ENCODE assay signal across 25 cellular contexts in the genomic region with DNA sequence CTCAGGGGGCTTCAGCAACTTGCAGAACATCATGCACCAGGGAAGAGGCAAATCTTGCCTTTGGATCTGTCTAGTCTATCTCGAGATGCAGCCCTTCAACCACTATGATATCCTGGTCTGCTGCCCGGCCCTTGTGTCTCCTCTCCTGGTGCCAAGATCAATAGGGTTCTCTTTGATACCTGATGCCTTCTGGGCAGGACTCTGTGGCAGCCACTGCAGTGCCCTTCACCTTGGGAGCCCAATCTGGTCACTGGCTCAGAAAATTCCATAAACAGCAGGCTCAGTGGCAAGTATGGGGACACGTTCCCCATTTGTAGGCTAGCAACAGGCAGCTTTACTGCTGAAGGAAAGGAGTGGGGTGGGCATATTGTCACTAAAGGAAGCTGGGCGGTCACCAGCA. TPM values are rescaled to one million over a fixed set of nuclear protein-coding genes. Genes with fewer than 3 reads are reported as not detected.
DNase-seq lines count a peak whose midpoint lies in the region; ATAC-seq, FAIRE-seq and TF ChIP-seq lines count a peak whose summit lies in the region.
"Had no signal": no experiment of that assay in that cellular context is flagged by ENCODE, and none has a peak within 500 bp of the region (broad histone marks: within the 10 kb centered on the region; RNA-seq: fewer than 3 reads in every experiment).

No MANE protein-coding gene starts in this region.

- H4K8ac ChIP-seq in H1 (ENCODE audit: extremely low read depth, insufficient read depth, low read length) = no peak overlapping the region

- no peak for FAIRE-seq in H1 (lab: Jason Lieb, UNC)
- FAIRE-seq: GM12892, H54, HTR-8/SVneo had no signal

- peak; percentile 37 for DNase-seq in M059J (ENCODE audit: low read depth)
- DNase-seq in H1 (ENCODE audit: low read depth in 1 of 2, low spot score in 2 of 2) = no peak
- peak; percentile 34 for DNase-seq in osteocyte (ENCODE audit: extremely low spot score, unreplicated experiment)
- DNase-seq in GDM1 (lab: John Stamatoyannopoulos, UW) = no peak
- no peak for DNase-seq in NCI-H1048 (lab: John Stamatoyannopoulos, UW)
- DNase-seq: Calu3; CD8-positive, alpha-beta T cell; DMS79 treated with DMSO at 0.1 percent for 48 hours; KBM-7; MM.1S; NCI-H1417; NCI-H1694; NCI-H2171 treated with DMSO at 0.1 percent for 48 hours; NCI-H345; NCI-H510A treated with DMSO at 0.1 percent for 48 hours; PC-3 had no signal

- no peaks in the 10 kb centered on the region for H3K9me3 Mint-ChIP-seq in osteocyte (ENCODE audit: unreplicated experiment)
- H3K9me3 Mint-ChIP-seq: CD8-positive, alpha-beta T cell had no signal

- no peak overlapping the region for H2BK12ac ChIP-seq in H1 (ENCODE audit: low read depth, low read length)

- no peak overlapping the region for H3K56ac ChIP-seq in H1 (replicated peaks; ENCODE audit: insufficient read length, low read depth, low read length)

- CTCF ChIA-PET in H1 (lab: Charles Lee; ENCODE audit: partially characterized antibody) = interaction anchor here (0.6 to 4.2 kb wide), 10 partner anchors 9 to 1129 kb away, joined by 3 to 28 read pairs (median 5); a partner anchor contains a TSS

- no peak overlapping the region for H2AFZ ChIP-seq in H1 (ENCODE audit: low read length)

- H3K27ac Mint-ChIP-seq in osteocyte (ENCODE audit: unreplicated experiment) = no peak overlapping the region
- H3K27ac Mint-ChIP-seq: CD8-positive, alpha-beta T cell had no signal

- peaks cover 3% of the 10 kb centered on the region for H3K27me3 Mint-ChIP-seq in osteocyte (ENCODE audit: unreplicated experiment)

- H2BK20ac ChIP-seq in H1 (ENCODE audit: low read length) = no peak overlapping the region

- 76% methylated on average over 4 of the region's 4 CpGs; no CpG with 5 or more reads in 1 of the 2 experiments for WGBS in H1 (ENCODE audit: extremely low coverage in 1 of 2, insufficient coverage in 1 of 2, insufficient read length in 1 of 2, insufficient replicate concordance in 2 of 2, low coverage in 1 of 2, low lambda C conversion rate in 2 of 2, missing lambda C conversion rate in 1 of 2), 2 experiments

- no peak overlapping the region for H2BK15ac ChIP-seq in H1 (ENCODE audit: low read length)

- H3K27ac ChIP-seq in BLaER1 (no peak overlapping the region), H1 (ENCODE audit: low read depth, low read length) (no peak overlapping the region)
- H3K27ac ChIP-seq: C4-2B, SJSA1 had no signal

- H3K4me3 ChIP-seq in BLaER1 (no peak overlapping the region), H1 (ENCODE audit: extremely low read depth in 1 of 4, insufficient read depth in 2 of 4, low read depth in 3 of 4, low read length in 4 of 4) (no peak overlapping the region)
- H3K4me3 ChIP-seq: SJSA1 had no signal

- no peak overlapping the region for H3K4ac ChIP-seq in H1 (replicated peaks; ENCODE audit: insufficient read length, low read depth, low read length)

- no peaks in the 10 kb centered on the region for H3K36me3 Mint-ChIP-seq in osteocyte (ENCODE audit: unreplicated experiment)
- H3K36me3 Mint-ChIP-seq: CD8-positive, alpha-beta T cell had no signal

- H4K20me1 ChIP-seq in BLaER1 (no peaks in the 10 kb centered on the region), H1 (replicated peaks in 1 of 2; ENCODE audit: control insufficient read depth in 1 of 2, insufficient read depth in 2 of 2, low read length in 2 of 2) (peaks cover 26 to 30% of the 10 kb centered on the region in 2 experiments)

- no peak overlapping the region for H3K23ac ChIP-seq in H1 (ENCODE audit: insufficient read length)

- H3K9ac ChIP-seq in BLaER1 (no peak overlapping the region), H1 (replicated peaks in 1 of 4; ENCODE audit: extremely low read depth in 1 of 4, low read depth in 3 of 4, low read length in 3 of 4) (peak overlapping the region in 1 of 4 experiments; percentile 18; a peak in 2 of 7 replicates)

- no peak overlapping the region for H4K91ac ChIP-seq in H1 (replicated peaks; ENCODE audit: insufficient read length, low read length)

- peaks cover 24% of the 10 kb centered on the region for H3K79me1 ChIP-seq in H1 (ENCODE audit: low read depth, low read length)

- TF ChIP-seq CTCF in H1 (IDR thresholded peaks at IDR 0.05; ENCODE audit: control extremely low read depth in 1 of 3, insufficient read depth in 1 of 3, low read depth in 1 of 3, low read length in 3 of 3) (no peak), osteocyte (IDR thresholded peaks at IDR 0.05) (no peak)

- no peak for TF ChIP-seq RAD21 in H1 (IDR thresholded peaks at IDR 0.05 in 1 of 2, conservative IDR thresholded peaks at IDR 0.05 in 1 of 2; ENCODE audit: low read depth in 2 of 2, low read length in 2 of 2)

- TF ChIP-seq EP300 in H1 (IDR thresholded peaks at IDR 0.05; ENCODE audit: borderline replicate concordance in 1 of 2, low read depth in 2 of 2, low read length in 2 of 2) = no peak

- TF ChIP-seq POLR2A in H1 (IDR thresholded peaks at IDR 0.05; ENCODE audit: control extremely low read depth in 1 of 2, low read depth in 2 of 2, low read length in 2 of 2) = no peak

- H2BK120ac ChIP-seq in H1 (replicated peaks; ENCODE audit: low read depth, low read length) = no peak overlapping the region

- H3K27me3 ChIP-seq in BLaER1 = no peaks in the 10 kb centered on the region
- no peaks in the 10 kb centered on the region for H3K27me3 ChIP-seq in H1 (replicated peaks in 1 of 4; ENCODE audit: control insufficient read depth in 3 of 4, extremely low read depth in 1 of 4, insufficient read depth in 3 of 4, low read length in 3 of 4)

- H3K4me1 ChIP-seq in BLaER1 = peaks cover 7% of the 10 kb centered on the region
- H3K4me1 ChIP-seq in H1 (replicated peaks in 1 of 4; ENCODE audit: control insufficient read depth in 3 of 4, insufficient read depth in 4 of 4, low read length in 3 of 4) = peaks cover 6 to 14% (median 13%) of the 10 kb centered on the region in 4 experiments; a peak in 6 of 7 replicates
- H3K4me1 ChIP-seq: SJSA1 had no signal

- H3K23me2 ChIP-seq in H1 (ENCODE audit: low read depth, low read length) = no peaks in the 10 kb centered on the region

- H3K18ac ChIP-seq in H1 (ENCODE audit: extremely low read depth, low read length) = no peak overlapping the region

- H4K5ac ChIP-seq in H1 (ENCODE audit: insufficient read length, low read depth, low read length) = no peak overlapping the region

- H3K36me3 ChIP-seq in BLaER1 (no peaks in the 10 kb centered on the region), H1 (ENCODE audit: control insufficient read depth in 2 of 4, insufficient read depth in 4 of 4, low read length in 3 of 4) (no peaks in the 10 kb centered on the region)
- H3K36me3 ChIP-seq: SJSA1 had no signal

- H2AK5ac ChIP-seq in H1 (ENCODE audit: low read depth, low read length) = no peak overlapping the region

- H3K14ac ChIP-seq in H1 (ENCODE audit: insufficient read length) = no peak overlapping the region

- H3K79me2 ChIP-seq in H1 (ENCODE audit: control insufficient read depth in 1 of 2, insufficient read depth in 2 of 2, low read length in 2 of 2) = peaks cover 0 to 84% of the 10 kb centered on the region in 2 experiments; a peak in 3 of 4 replicates

- ATAC-seq in HG02610 (IDR thresholded peaks at IDR 0.05; ENCODE audit: unreplicated experiment) = no peak
- ATAC-seq: CD8-positive, alpha-beta T cell; PC-3; Right ventricle myocardium inferior had no signal

- 0 out of 2 replicates have a peak overlapping the region, but pooled peaks have one; percentile 30 for H2BK5ac ChIP-seq in H1 (ENCODE audit: low read depth, low read length)

- POLR2A ChIA-PET in H1 (lab: Charles Lee; ENCODE audit: partially characterized antibody) = interaction anchor here (0.8 to 3.0 kb wide), 5 partner anchors 10 to 17 kb away, joined by 3 to 11 read pairs (median 3); no protein-coding TSS in a partner anchor

- peak overlapping the region; percentile 19; the same call in 1 of the 2 replicates for H3K4me2 ChIP-seq in BLaER1
- H3K4me2 ChIP-seq in H1 (ENCODE audit: insufficient read depth in 1 of 2, low read depth in 2 of 2, low read length in 2 of 2) = no peak overlapping the region

- no peak overlapping the region for H3K4me3 Mint-ChIP-seq in osteocyte (ENCODE audit: unreplicated experiment)
- H3K4me3 Mint-ChIP-seq: CD8-positive, alpha-beta T cell had no signal

- H3K4me1 Mint-ChIP-seq in osteocyte (ENCODE audit: unreplicated experiment) = no peaks in the 10 kb centered on the region

- H3K9me3 ChIP-seq in BLaER1 (no peaks in the 10 kb centered on the region), H1 (ENCODE audit: insufficient read depth in 2 of 2, low read depth in 1 of 2, low read length in 1 of 2) (no peaks in the 10 kb centered on the region)
- H3K9me3 ChIP-seq: SJSA1 had no signal

TF ChIP-seq in H1, 55 proteins besides CTCF, POLR2A, EP300 and RAD21 (continues in another document):
- no peak for TF ChIP-seq BACH1 (IDR thresholded peaks at IDR 0.05; ENCODE audit: low read length)
- TF ChIP-seq BRCA1 (IDR thresholded peaks at IDR 0.05; ENCODE audit: low read depth, low read length) = no peak
- no peak for TF ChIP-seq SIN3A (conservative IDR thresholded peaks at IDR 0.05 in 1 of 2, IDR thresholded peaks at IDR 0.05 in 1 of 2; ENCODE audit: low read depth in 1 of 2, low read length in 2 of 2)
- TF ChIP-seq RXRA (IDR thresholded peaks at IDR 0.05; ENCODE audit: insufficient read depth, low read depth, low read length) = no peak
- TF ChIP-seq SP2 (IDR thresholded peaks at IDR 0.05; ENCODE audit: low read length) = no peak
- TF ChIP-seq ZNF274 (IDR thresholded peaks at IDR 0.05; ENCODE audit: borderline replicate concordance, extremely low read depth, low read length) = no peak
- TF ChIP-seq POU5F1 (IDR thresholded peaks at IDR 0.05; ENCODE audit: low read depth, low read length) = no peak
- TF ChIP-seq RFX5 (IDR thresholded peaks at IDR 0.05; ENCODE audit: borderline replicate concordance, low read depth, low read length) = no peak
- no peak for TF ChIP-seq SAP30 (IDR thresholded peaks at IDR 0.05; ENCODE audit: insufficient read depth, insufficient replicate concordance, low read length)
- TF ChIP-seq CHD1 (IDR thresholded peaks at IDR 0.05; ENCODE audit: low read depth, low read length) = no peak
- no peak for TF ChIP-seq HDAC6 (IDR thresholded peaks at IDR 0.05; ENCODE audit: low read depth, low read length)
- no peak for TF ChIP-seq SP1 (IDR thresholded peaks at IDR 0.05; ENCODE audit: low read depth, low read length)
- no peak for TF ChIP-seq GABPA (IDR thresholded peaks at IDR 0.05; ENCODE audit: borderline replicate concordance, insufficient read depth, low read length)

RNA-seq across cellular contexts. Expression of a gene that starts 23.4 kb away (rescaled TPM):
- not detected in 2 replicates for total RNA-seq in M059J (2014; rRNA removed; shearing (Covaris generic))
- total RNA-seq in H1 (2021; fragmentation: NEBNext Ultra II Directional; extraction: Animal tissue kit (Norgen Biotek cat#: 25700)) = 20.4 and 21.8 TPM in 2 replicates
- 12.0 and 20.3 TPM in 2 replicates for polyA plus RNA-seq in H1 (2011; rRNA removed)
- polyA plus RNA-seq in H1 (2011; cell fraction: cytosol; rRNA removed) = 8.6 TPM
- 48.1 TPM for polyA plus RNA-seq in H1 (2011; cell fraction: nucleus; rRNA removed)
- 10.1 to 16.8 TPM (median 13.1 TPM) in 4 replicates for polyA plus RNA-seq in H1 (2012, experiment 1 of 2)
- 5.4 TPM for polyA plus RNA-seq in H1 (2012, experiment 2 of 2)
- 5.1 TPM for polyA plus RNA-seq in H1 (2013, experiment 1 of 2)
- polyA plus RNA-seq in H1 (2013, experiment 2 of 2) = 4.9 TPM
- polyA minus RNA-seq in H1 (2011; rRNA and poly(A)+ RNA removed) = 61.7 and 77.8 TPM in 2 replicates
- 21.0 TPM for polyA minus RNA-seq in H1 (2011; cell fraction: cytosol; rRNA and poly(A)+ RNA removed)
- polyA minus RNA-seq in H1 (2011; cell fraction: nucleus; rRNA and poly(A)+ RNA removed) = 156 TPM
- not detected in 2 replicates for total RNA-seq in osteocyte
- total RNA-seq: Calu3; CD8-positive, alpha-beta T cell; PC-3; Right ventricle myocardium inferior; RPMI7951; SJSA1 had no signal

Comparison
In these comparisons a context has a peak if more than half of its experiments do, and no peak if none do; other contexts are left out.
1. DNase-seq: peak in M059J (single experiment) and osteocyte (single experiment); none in H1 (0 of 2), GDM1 (single experiment) and NCI-H1048 (single experiment).
2. RNA of a gene that starts 23.4 kb away (total RNA-seq): 20.4 to 21.8 TPM in H1; not detected in M059J and not detected in osteocyte; every median in the first group is over 10 times any median in the second.